In the genomic region with DNA sequence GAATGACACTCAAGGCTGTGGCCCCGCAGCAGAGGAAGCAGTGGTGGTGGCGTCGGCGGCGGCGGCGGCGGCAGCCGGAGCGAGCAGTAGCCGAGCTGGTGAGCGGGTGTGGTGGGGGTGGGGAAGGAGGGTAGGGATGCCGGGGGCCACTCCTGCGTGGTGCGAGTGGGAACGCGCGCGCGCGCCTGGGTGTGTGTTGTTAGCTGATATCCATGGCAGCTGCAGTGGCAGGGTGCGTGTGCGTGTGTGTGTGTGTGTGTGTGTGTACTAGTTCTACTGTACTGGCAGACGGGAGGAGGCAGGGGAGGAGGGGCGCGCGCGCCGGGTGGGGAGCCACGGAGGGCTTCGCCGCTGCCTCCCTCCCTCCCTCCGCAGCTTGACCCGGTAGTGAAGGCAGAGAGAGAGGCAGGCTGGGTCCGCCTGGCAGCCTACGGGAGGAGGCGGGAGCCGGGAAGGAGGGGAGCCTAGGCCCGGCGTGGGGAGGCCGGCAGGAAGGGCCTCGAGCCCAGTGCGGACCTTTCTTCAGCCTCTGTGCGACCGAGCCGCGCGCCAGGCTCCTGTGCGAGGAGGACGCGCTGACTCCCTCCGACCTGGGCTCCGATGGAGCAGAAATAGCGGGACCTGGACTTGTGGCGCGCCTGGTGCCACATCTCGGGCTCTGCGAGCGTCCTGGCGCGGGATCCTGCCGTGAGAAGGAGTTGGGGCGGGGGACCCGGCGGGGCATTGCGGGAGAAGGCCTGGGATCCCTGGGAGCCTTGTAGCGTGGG, we compare ENCODE assay signal across 9 cellular contexts. TPM values are rescaled to one million over a fixed set of nuclear protein-coding genes. Genes with fewer than 3 reads are reported as not detected.
A peak's percentile ranks its signal among the peaks of the same experiment; 100 is the strongest.
DNase-seq lines count a peak whose midpoint lies in the region; ATAC-seq and TF ChIP-seq lines count a peak whose summit lies in the region.
"Had no signal": no experiment of that assay in that cellular context is flagged by ENCODE, and none has a peak within 500 bp of the region (broad histone marks: within the 10 kb centered on the region; RNA-seq: fewer than 3 reads in every experiment).

A gene (minus strand): TSS at position 110 of the 767 bp plus-strand sequence. CDS start 347 bp downstream, outside the sequence.

- H3K27me3 Mint-ChIP-seq in activated naive CD8-positive, alpha-beta T cell = peaks cover 18% of the 10 kb centered on the region

- peaks cover 22% of the 10 kb centered on the region for H3K4me1 Mint-ChIP-seq in activated naive CD8-positive, alpha-beta T cell (ENCODE audit: low read depth)

- H3K9me3 ChIP-seq in neural cell (ENCODE audit: low read length) = no peaks in the 10 kb centered on the region

- H3K27me3 ChIP-seq in ACC112 (ENCODE audit: insufficient read depth, low read length) (no peaks in the 10 kb centered on the region), neural cell (ENCODE audit: insufficient read depth, low read depth, low read length) (peaks cover 35% of the 10 kb centered on the region)

- peak within 1 kb of the TSS; percentile 69 for H3K4me2 ChIP-seq in neural cell (ENCODE audit: low read length)

- peak within 1 kb of the TSS; percentile 70 for H3K9ac ChIP-seq in neural cell (ENCODE audit: low read length)

- no peaks in the 10 kb centered on the region for H4K20me1 ChIP-seq in neural cell (ENCODE audit: insufficient read depth)

- peak within 1 kb of the TSS; percentile 91 for H3K4me3 Mint-ChIP-seq in activated naive CD8-positive, alpha-beta T cell

- peak within 1 kb of the TSS; percentile 80 for H3K4me3 ChIP-seq in ACC112 (ENCODE audit: low read depth, low read length)
- peak within 1 kb of the TSS; percentile 63 for H3K4me3 ChIP-seq in HFF-Myc (replicated peaks; ENCODE audit: low read depth, low read length)
- peak within 1 kb of the TSS; percentile 86 for H3K4me3 ChIP-seq in neural cell (ENCODE audit: low read length)

- peaks cover 30% of the 10 kb centered on the region for H3K4me1 ChIP-seq in ACC112 (ENCODE audit: control insufficient read depth, insufficient read depth, low read length, unreplicated experiment)

- H2AFZ ChIP-seq in ACC112 (ENCODE audit: low read length, unreplicated experiment) = peak within 1 kb of the TSS; percentile 98
- peak within 1 kb of the TSS; percentile 48 for H2AFZ ChIP-seq in neural cell (ENCODE audit: low read depth, low read length)

- H3K79me2 ChIP-seq in ACC112 (ENCODE audit: control insufficient read depth, insufficient read depth, low read length, unreplicated experiment) = peaks cover 50% of the 10 kb centered on the region
- no peaks in the 10 kb centered on the region for H3K79me2 ChIP-seq in neural cell (replicated peaks; ENCODE audit: insufficient read depth, low read length)

- intact Hi-C loops in head of caudate nucleus (cut with DNase I) = loop anchor here (5.0 kb wide), 1 partner anchor 151 kb away; no protein-coding TSS in a partner anchor

- ATAC-seq in HG03342 (IDR thresholded peaks at IDR 0.05; ENCODE audit: unreplicated experiment) (no peak), HG02885 (IDR thresholded peaks at IDR 0.05; ENCODE audit: poor library complexity, unreplicated experiment) (no peak), GM19324 (IDR thresholded peaks at IDR 0.05; ENCODE audit: low FRiP score, unreplicated experiment) (no peak)

- H3K9me2 ChIP-seq in neural cell (ENCODE audit: insufficient read depth, low read length) = no peaks in the 10 kb centered on the region

- H3F3A ChIP-seq in neural cell (ENCODE audit: insufficient read depth, low read length, poor library complexity, severe bottlenecking) = no peaks in the 10 kb centered on the region

- no peak for TF ChIP-seq CTCF in HFF-Myc (IDR thresholded peaks at IDR 0.05; ENCODE audit: low read depth, low read length, missing control alignments)
- TF ChIP-seq CTCF in neural cell (IDR thresholded peaks at IDR 0.05; ENCODE audit: poor library complexity, severe bottlenecking) = no peak

- peaks cover 8% of the 10 kb centered on the region; the same call in 1 of the 2 replicates for H3K36me3 ChIP-seq in ACC112 (ENCODE audit: insufficient read depth, low read length)
- no peaks in the 10 kb centered on the region for H3K36me3 ChIP-seq in neural cell (ENCODE audit: insufficient read depth, low read length)

- peak within 1 kb of the TSS; percentile 73 for H3K27ac ChIP-seq in ACC112 (ENCODE audit: low read depth, low read length)
- no peak within 1 kb of the TSS for H3K27ac ChIP-seq in neural cell (ENCODE audit: low read length)

- peak; percentile 53 for TF ChIP-seq EP300 in neural cell (conservative IDR thresholded peaks at IDR 0.05; ENCODE audit: poor library complexity, severe bottlenecking)

- DNase-seq in HFF-Myc (ENCODE audit: extremely low read depth, low read depth) (no peak), head of caudate nucleus (peak; percentile 83 to 97 (median 93))

- H3K9me3 Mint-ChIP-seq in activated naive CD8-positive, alpha-beta T cell (ENCODE audit: low read depth) = no peaks in the 10 kb centered on the region

- TF ChIP-seq RAD21 in neural cell (conservative IDR thresholded peaks at IDR 0.05) = peak; percentile 29

- H3K27ac Mint-ChIP-seq in activated naive CD8-positive, alpha-beta T cell = peak within 1 kb of the TSS; percentile 30
- H3K27ac Mint-ChIP-seq: activated naive CD4-positive, alpha-beta T cell treated with anti-CD3 and anti-CD28 coated beads, Interleukin-2, amount 50 U/mL, for 72 hours had no signal

- no peaks in the 10 kb centered on the region for H3K36me3 Mint-ChIP-seq in activated naive CD8-positive, alpha-beta T cell

TF ChIP-seq in neural cell, 6 proteins besides CTCF, POLR2A, EP300 and RAD21:
- TF ChIP-seq EZH2 (IDR thresholded peaks at IDR 0.05; ENCODE audit: borderline replicate concordance, insufficient read depth, low read length, poor library complexity, severe bottlenecking) (no peak), POLR2AphosphoS5 (IDR thresholded peaks at IDR 0.05) (peak; percentile 52), TAF1 (IDR thresholded peaks at IDR 0.05; ENCODE audit: low read depth) (no peak), SMC3 (conservative IDR thresholded peaks at IDR 0.05; ENCODE audit: poor library complexity) (peak; percentile 51), MXI1 (conservative IDR thresholded peaks at IDR 0.05; ENCODE audit: poor library complexity, severe bottlenecking) (peak; percentile 52)
- TF ChIP-seq, protein P1, sequence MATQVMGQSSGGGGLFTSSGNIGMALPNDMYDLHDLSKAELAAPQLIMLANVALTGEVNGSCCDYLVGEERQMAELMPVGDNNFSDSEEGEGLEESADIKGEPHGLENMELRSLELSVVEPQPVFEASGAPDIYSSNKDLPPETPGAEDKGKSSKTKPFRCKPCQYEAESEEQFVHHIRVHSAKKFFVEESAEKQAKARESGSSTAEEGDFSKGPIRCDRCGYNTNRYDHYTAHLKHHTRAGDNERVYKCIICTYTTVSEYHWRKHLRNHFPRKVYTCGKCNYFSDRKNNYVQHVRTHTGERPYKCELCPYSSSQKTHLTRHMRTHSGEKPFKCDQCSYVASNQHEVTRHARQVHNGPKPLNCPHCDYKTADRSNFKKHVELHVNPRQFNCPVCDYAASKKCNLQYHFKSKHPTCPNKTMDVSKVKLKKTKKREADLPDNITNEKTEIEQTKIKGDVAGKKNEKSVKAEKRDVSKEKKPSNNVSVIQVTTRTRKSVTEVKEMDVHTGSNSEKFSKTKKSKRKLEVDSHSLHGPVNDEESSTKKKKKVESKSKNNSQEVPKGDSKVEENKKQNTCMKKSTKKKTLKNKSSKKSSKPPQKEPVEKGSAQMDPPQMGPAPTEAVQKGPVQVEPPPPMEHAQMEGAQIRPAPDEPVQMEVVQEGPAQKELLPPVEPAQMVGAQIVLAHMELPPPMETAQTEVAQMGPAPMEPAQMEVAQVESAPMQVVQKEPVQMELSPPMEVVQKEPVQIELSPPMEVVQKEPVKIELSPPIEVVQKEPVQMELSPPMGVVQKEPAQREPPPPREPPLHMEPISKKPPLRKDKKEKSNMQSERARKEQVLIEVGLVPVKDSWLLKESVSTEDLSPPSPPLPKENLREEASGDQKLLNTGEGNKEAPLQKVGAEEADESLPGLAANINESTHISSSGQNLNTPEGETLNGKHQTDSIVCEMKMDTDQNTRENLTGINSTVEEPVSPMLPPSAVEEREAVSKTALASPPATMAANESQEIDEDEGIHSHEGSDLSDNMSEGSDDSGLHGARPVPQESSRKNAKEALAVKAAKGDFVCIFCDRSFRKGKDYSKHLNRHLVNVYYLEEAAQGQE (IDR thresholded peaks at IDR 0.05; ENCODE audit: borderline replicate concordance) = no peak

RNA-seq across cellular contexts. Expression of the gene that starts here (rescaled TPM):
- 18.7 and 19.3 TPM in 2 replicates for polyA plus RNA-seq in neural cell
- 199 and 207 TPM in 2 replicates for polyA minus RNA-seq in neural cell
